ENCODE assay signal across 8 cellular contexts in genomic region chr6:149060985-149061760, GRCh38.
DNase-seq lines count a peak whose midpoint lies in the region; ATAC-seq and TF ChIP-seq lines count a peak whose summit lies in the region.

No MANE protein-coding gene starts in this region.

- H3K27ac ChIP-seq in mesodermal cell (ENCODE audit: low read depth, low read length, severe bottlenecking) = peak overlapping the region; percentile 4
- no peak overlapping the region for H3K27ac ChIP-seq in MM.1S (ENCODE audit: low read length)

- H3K9me3 Mint-ChIP-seq in activated T-helper 2 cell treated with anti-CD3 and anti-CD28 coated beads, Interferon-gamma antibody, Interleukin-2, Interleukin-4, amounts not matched to agents 10 μg/mL and 5 μg/mL and 100 μg/mL, durations not matched to agents 14 hours and 24 hours and 36 hours = no peaks in the 10 kb centered on the region

- H3K4me2 ChIP-seq in MM.1S (ENCODE audit: low read depth, low read length) = no peak overlapping the region

- H3F3A ChIP-seq in MM.1S (ENCODE audit: insufficient read depth, low read length) = no peaks in the 10 kb centered on the region

- H3K4me3 ChIP-seq in mesodermal cell (ENCODE audit: extremely low read depth, insufficient read depth, low read length, poor library complexity, severe bottlenecking) = no peak overlapping the region
- H3K4me3 ChIP-seq in MM.1S (ENCODE audit: low read length) = no peak overlapping the region

- no peak overlapping the region for H3K9ac ChIP-seq in MM.1S (ENCODE audit: low read length)

- H3K36me3 ChIP-seq in mesodermal cell (ENCODE audit: control insufficient read depth, insufficient read depth, low read length) (no peaks in the 10 kb centered on the region), MM.1S (replicated peaks; ENCODE audit: insufficient read depth, low read length) (no peaks in the 10 kb centered on the region)

- H2AFZ ChIP-seq in MM.1S (ENCODE audit: low read length) = no peak overlapping the region

- H3K36me3 Mint-ChIP-seq in activated T-helper 2 cell treated with anti-CD3 and anti-CD28 coated beads, Interferon-gamma antibody, Interleukin-2, Interleukin-4, amounts not matched to agents 10 μg/mL and 5 μg/mL and 100 μg/mL, durations not matched to agents 14 hours and 24 hours and 36 hours (ENCODE audit: low read depth) = peaks cover 5% of the 10 kb centered on the region

- H3K4me3 Mint-ChIP-seq in activated T-helper 2 cell treated with anti-CD3 and anti-CD28 coated beads, Interferon-gamma antibody, Interleukin-2, Interleukin-4, amounts not matched to agents 10 μg/mL and 5 μg/mL and 100 μg/mL, durations not matched to agents 14 hours and 24 hours and 36 hours (ENCODE audit: low read depth) = peak overlapping the region; percentile 69

- 97 to 98% methylated on average over 9 to 11 of the region's 12 CpGs for WGBS in mesodermal cell (ENCODE audit: insufficient coverage in 2 of 2), 2 experiments

- no peaks in the 10 kb centered on the region for H3K27me3 ChIP-seq in MM.1S (replicated peaks; ENCODE audit: insufficient read depth, low read length)

- no peaks in the 10 kb centered on the region for H3K79me2 ChIP-seq in MM.1S (ENCODE audit: low read length)

- H3K9me3 ChIP-seq in mesodermal cell (ENCODE audit: control insufficient read depth, low read length) = no peaks in the 10 kb centered on the region
- no peaks in the 10 kb centered on the region for H3K9me3 ChIP-seq in MM.1S (replicated peaks; ENCODE audit: insufficient read depth, low read length)

- TF ChIP-seq CTCF in MM.1S (IDR thresholded peaks at IDR 0.05; ENCODE audit: low read length) = no peak

- peaks cover 68% of the 10 kb centered on the region for H3K4me1 Mint-ChIP-seq in activated T-helper 2 cell treated with anti-CD3 and anti-CD28 coated beads, Interferon-gamma antibody, Interleukin-2, Interleukin-4, amounts not matched to agents 10 μg/mL and 5 μg/mL and 100 μg/mL, durations not matched to agents 14 hours and 24 hours and 36 hours (ENCODE audit: low read depth)

- no peak for ATAC-seq in GM21619 (IDR thresholded peaks at IDR 0.05; ENCODE audit: unreplicated experiment)
- ATAC-seq in GM18868 (IDR thresholded peaks at IDR 0.05; ENCODE audit: unreplicated experiment) = no peak
- no peak for ATAC-seq in Right ventricle myocardium inferior

- H3K27me3 Mint-ChIP-seq in activated T-helper 2 cell treated with anti-CD3 and anti-CD28 coated beads, Interferon-gamma antibody, Interleukin-2, Interleukin-4, amounts not matched to agents 10 μg/mL and 5 μg/mL and 100 μg/mL, durations not matched to agents 14 hours and 24 hours and 36 hours (ENCODE audit: low read depth) = no peaks in the 10 kb centered on the region

- H3K27ac Mint-ChIP-seq in activated T-helper 2 cell treated with anti-CD3 and anti-CD28 coated beads, Interferon-gamma antibody, Interleukin-2, Interleukin-4, amounts not matched to agents 10 μg/mL and 5 μg/mL and 100 μg/mL, durations not matched to agents 14 hours and 24 hours and 36 hours = peak overlapping the region; percentile 88

- intact Hi-C loops in activated T-helper 2 cell treated with anti-CD3 and anti-CD28 coated beads, Interferon-gamma antibody, Interleukin-2, Interleukin-4, amounts not matched to agents 10 μg/mL and 5 μg/mL and 100 μg/mL, durations not matched to agents 14 hours and 24 hours and 36 hours (cut with micrococcal nuclease) = loop anchor here (1.0 to 2.0 kb wide), 3 partner anchors 14 to 28 kb away; no protein-coding TSS in a partner anchor
- intact Hi-C loops in Right ventricle myocardium inferior (cut with DNase I) = no loop called here

- H3K4me1 ChIP-seq in mesodermal cell (ENCODE audit: control insufficient read depth, insufficient read depth, low read length, poor library complexity, severe bottlenecking) (peaks cover 16% of the 10 kb centered on the region), MM.1S (ENCODE audit: low read length) (no peaks in the 10 kb centered on the region)

- H3K9me2 ChIP-seq in MM.1S (replicated peaks; ENCODE audit: insufficient read depth, low read length) = no peaks in the 10 kb centered on the region

- H4K20me1 ChIP-seq in MM.1S (ENCODE audit: insufficient read depth, low read length) = no peaks in the 10 kb centered on the region

- DNase-seq in DMS53 treated with DMSO at 0.1 percent for 48 hours (lab: John Stamatoyannopoulos, UW; ENCODE audit: unreplicated experiment) = peak; percentile 81
- DNase-seq in NCI-H187 treated with DMSO at 0.1 percent for 48 hours (lab: John Stamatoyannopoulos, UW) = peak; percentile 51
- DNase-seq in activated T-helper 2 cell treated with anti-CD3 and anti-CD28 coated beads, Interferon-gamma antibody, Interleukin-2, Interleukin-4, amounts not matched to agents 10 μg/mL and 5 μg/mL and 100 μg/mL, durations not matched to agents 14 hours and 24 hours and 36 hours (ENCODE audit: low spot score) = no peak
- DNase-seq in Right ventricle myocardium inferior (ENCODE audit: missing footprints) = no peak
- DNase-seq in MM.1S = no peak

Comparison
In these comparisons a context has a peak if more than half of its experiments do, and no peak if none do; other contexts are left out.
1. DNase-seq: peak in DMS53 treated with DMSO at 0.1 percent for 48 hours (single experiment) and NCI-H187 treated with DMSO at 0.1 percent for 48 hours (single experiment); none in activated T-helper 2 cell treated with anti-CD3 and anti-CD28 coated beads, Interferon-gamma antibody, Interleukin-2, Interleukin-4, amounts not matched to agents 10 μg/mL and 5 μg/mL and 100 μg/mL, durations not matched to agents 14 hours and 24 hours and 36 hours (single experiment), Right ventricle myocardium inferior (single experiment) and MM.1S (single experiment).